ENCODE assay signal across 14 cellular contexts in the genomic region with DNA sequence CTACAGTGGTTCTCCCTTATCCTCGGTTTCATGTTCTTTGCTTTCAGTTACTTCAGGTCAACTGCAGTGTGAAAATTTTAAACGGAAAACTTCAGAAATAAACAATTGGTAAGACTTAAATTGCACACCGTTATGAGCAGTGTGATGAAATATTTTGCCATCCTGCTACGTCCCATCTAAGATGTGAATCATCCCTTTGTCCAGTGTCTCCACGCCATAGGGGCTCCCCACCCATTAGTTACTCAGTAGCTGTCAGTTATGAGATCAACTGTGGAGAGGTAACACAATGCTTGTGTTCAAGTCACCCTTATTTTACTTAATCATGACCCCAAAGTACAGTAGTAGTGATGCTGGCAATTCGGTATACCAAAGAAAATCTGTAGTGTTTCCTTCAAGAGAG. TPM values are rescaled to one million over a fixed set of nuclear protein-coding genes. Genes with fewer than 3 reads are reported as not detected.
DNase-seq lines count a peak whose midpoint lies in the region; ATAC-seq, FAIRE-seq and TF ChIP-seq lines count a peak whose summit lies in the region.
"Had no signal": no experiment of that assay in that cellular context is flagged by ENCODE, and none has a peak within 500 bp of the region (broad histone marks: within the 10 kb centered on the region; RNA-seq: fewer than 3 reads in every experiment).

No MANE protein-coding gene starts in this region.

- CTCF ChIA-PET in K562 (lab: Yijun Ruan, JAX; ENCODE audit: low intra/inter-chr PET ratio) = no interaction called here

- BruUV-seq in K562 (replicated peaks; lab: Mats Ljungman, UMichigan) = no TSS peak

- H3K4me2 ChIP-seq in K562 (ENCODE audit: insufficient read depth, low read length) = no peak overlapping the region
- H3K4me2 ChIP-seq: BLaER1 had no signal

- POLR2A ChIA-PET in K562 (lab: Yijun Ruan, JAX) = no interaction called here

- no peak for TF ChIP-seq CTCF in AG09309 (IDR thresholded peaks at IDR 0.05; ENCODE audit: control insufficient read depth, insufficient read depth, low read depth, low read length, missing control alignments)
- TF ChIP-seq CTCF in K562 (IDR thresholded peaks at IDR 0.05 in 2 of 3, conservative IDR thresholded peaks at IDR 0.05 in 1 of 3; ENCODE audit: insufficient read depth in 2 of 3, low read depth in 1 of 3, low read length in 3 of 3) = no peak
- no peak for TF ChIP-seq CTCF in colonic mucosa (IDR thresholded peaks at IDR 0.05)
- TF ChIP-seq CTCF in kidney (IDR thresholded peaks at IDR 0.05; ENCODE audit: borderline replicate concordance, extremely low read depth, insufficient read depth) = no peak

- FAIRE-seq in K562 (lab: Jason Lieb, UNC) (no peak), kidney (lab: Jason Lieb, UNC) (no peak)

- in situ Hi-C loops in K562 (cut with MboI) = no loop called here

- H3K27ac ChIP-seq in K562 (ENCODE audit: extremely low read depth, low read depth, low read length) = no peak overlapping the region
- H3K27ac ChIP-seq in colonic mucosa = no peak overlapping the region
- no peak overlapping the region for H3K27ac ChIP-seq in kidney (ENCODE audit: low read depth in 2 of 2, low read length in 2 of 2)
- H3K27ac ChIP-seq: BLaER1 had no signal

- H3K9me3 ChIP-seq in K562 (replicated peaks; ENCODE audit: control insufficient read depth, insufficient read depth, low read depth, low read length) (no peaks in the 10 kb centered on the region), colonic mucosa (no peaks in the 10 kb centered on the region), kidney (ENCODE audit: control insufficient read depth in 1 of 2, low read length in 2 of 2) (no peaks in the 10 kb centered on the region)
- H3K9me3 ChIP-seq: BLaER1 had no signal

- H3K4me3 ChIP-seq in AG09309 (ENCODE audit: control insufficient read depth, low read depth, low read length) (no peak overlapping the region), K562 (no peak overlapping the region), colonic mucosa (no peak overlapping the region), kidney (ENCODE audit: low read length in 2 of 2) (no peak overlapping the region)
- H3K4me3 ChIP-seq: BLaER1 had no signal

- peaks cover 3 to 10% of the 10 kb centered on the region in 2 experiments; a peak in 2 of 5 replicates for H3K4me1 ChIP-seq in K562 (replicated peaks in 1 of 2; ENCODE audit: control insufficient read depth in 2 of 2, insufficient read depth in 2 of 2, low read length in 2 of 2)
- H3K4me1 ChIP-seq in colonic mucosa = no peaks in the 10 kb centered on the region
- H3K4me1 ChIP-seq in kidney (ENCODE audit: control insufficient read depth in 1 of 2, insufficient read depth in 1 of 2, low read depth in 1 of 2, low read length in 2 of 2) = no peaks in the 10 kb centered on the region
- H3K4me1 ChIP-seq: BLaER1 had no signal

- TF ChIP-seq POLR2A in K562 (conservative IDR thresholded peaks at IDR 0.05) = no peak

- TF ChIP-seq RAD21 in K562 (CRISPR knock-in tag; conservative IDR thresholded peaks at IDR 0.05 in 1 of 2, IDR thresholded peaks at IDR 0.05 in 1 of 2) = no peak

- H3K27me3 ChIP-seq in K562 (ENCODE audit: control insufficient read depth in 2 of 2, insufficient read depth in 2 of 2, low read length in 2 of 2) (no peaks in the 10 kb centered on the region), colonic mucosa (no peaks in the 10 kb centered on the region)
- H3K27me3 ChIP-seq: BLaER1 had no signal

- intact Hi-C loops in K562 (cut with micrococcal nuclease) (no loop called here), colonic mucosa (cut with DNase I) (no loop called here), kidney (cut with DNase I) (no loop called here)

- H3K9me1 ChIP-seq in K562 (ENCODE audit: control insufficient read depth, insufficient read depth, low read length) = no peaks in the 10 kb centered on the region

- H2AFZ ChIP-seq in K562 (ENCODE audit: low read depth, low read length) = no peak overlapping the region

- H3K79me2 ChIP-seq in K562 (ENCODE audit: control insufficient read depth, insufficient read depth, low read length) = peaks cover 61% of the 10 kb centered on the region

- H4K20me1 ChIP-seq in K562 (replicated peaks; ENCODE audit: control insufficient read depth, insufficient read depth, low read length) = no peaks in the 10 kb centered on the region
- H4K20me1 ChIP-seq: BLaER1 had no signal

- ATAC-seq in K562 (peak; percentile 51), GM21367 (IDR thresholded peaks at IDR 0.05; ENCODE audit: unreplicated experiment) (no peak)

- TF ChIP-seq EP300 in K562 (IDR thresholded peaks at IDR 0.05; ENCODE audit: low read length) = no peak

- DNase-seq in AG09309 (ENCODE audit: low read depth) (peak; percentile 61), LoVo (ENCODE audit: low spot score) (peak; percentile 18), K562 (ENCODE audit: extremely low read depth in 1 of 4, low spot score in 3 of 4) (no peak), iris pigment epithelial cell (ENCODE audit: low read depth) (peak; percentile 93), colonic mucosa (no peak), amniotic stem cell (lab: John Stamatoyannopoulos, UW) (no peak), kidney (no peak)
- DNase-seq: NCI-H1436 treated with DMSO at 0.1 percent for 48 hours; NCI-H774; SIG-M5; stimulated activated CD4-positive, alpha-beta T cell treated with anti-CD3 and anti-CD28 coated beads, Interleukin-4, amount 100 ng/mL, for 24 hours; stimulated activated naive CD4-positive, alpha-beta T cell had no signal

- WGBS in K562 (ENCODE audit: insufficient coverage, low coverage, missing lambda C conversion rate) = 52% methylated on average over 6 of the region's 6 CpGs

- H3K9ac ChIP-seq in K562 (ENCODE audit: insufficient read depth in 1 of 2, low read depth in 2 of 2, low read length in 2 of 2) = no peak overlapping the region
- H3K9ac ChIP-seq in colonic mucosa (ENCODE audit: low read depth in 2 of 2, low read length in 2 of 2) = no peak overlapping the region
- no peak overlapping the region for H3K9ac ChIP-seq in kidney (ENCODE audit: low read length in 2 of 2)
- H3K9ac ChIP-seq: BLaER1 had no signal

- H3K36me3 ChIP-seq in K562 (ENCODE audit: control insufficient read depth, insufficient read depth, low read length) = peaks cover 14% of the 10 kb centered on the region; the same call in 2 of the 3 replicates
- no peaks in the 10 kb centered on the region for H3K36me3 ChIP-seq in colonic mucosa
- peaks cover 4 to 5% of the 10 kb centered on the region in 2 donors for H3K36me3 ChIP-seq in kidney (ENCODE audit: control insufficient read depth in 1 of 2, insufficient read depth in 2 of 2, low read length in 2 of 2)
- H3K36me3 ChIP-seq: BLaER1 had no signal

TF ChIP-seq in K562, 482 proteins besides CTCF, POLR2A, EP300 and RAD21 (continues in another document):
- TF ChIP-seq, protein P1, sequence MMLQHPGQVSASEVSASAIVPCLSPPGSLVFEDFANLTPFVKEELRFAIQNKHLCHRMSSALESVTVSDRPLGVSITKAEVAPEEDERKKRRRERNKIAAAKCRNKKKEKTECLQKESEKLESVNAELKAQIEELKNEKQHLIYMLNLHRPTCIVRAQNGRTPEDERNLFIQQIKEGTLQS (IDR thresholded peaks at IDR 0.05) = peak; percentile 74
- TF ChIP-seq, protein P1 (CRISPR knock-in tag; conservative IDR thresholded peaks at IDR 0.05) = no peak
- TF ChIP-seq RBBP5 (IDR thresholded peaks at IDR 0.05; ENCODE audit: borderline replicate concordance, insufficient read depth, low read length, poor library complexity, severe bottlenecking) = no peak
- TF ChIP-seq JUND (IDR thresholded peaks at IDR 0.05; ENCODE audit: borderline replicate concordance, low read depth, low read length) = peak; percentile 41; the same call in 1 of the 2 replicates
- TF ChIP-seq JUND (tag; IDR thresholded peaks at IDR 0.05; ENCODE audit: borderline replicate concordance, low read depth, low read length) = no peak
- peak; percentile 42; the same call in 1 of the 2 replicates for TF ChIP-seq JUN (IDR thresholded peaks at IDR 0.05; ENCODE audit: borderline replicate concordance, low read depth, low read length)
- TF ChIP-seq JUN (CRISPR knock-in tag; IDR thresholded peaks at IDR 0.05; ENCODE audit: borderline replicate concordance) = no peak
- TF ChIP-seq ESRRB (CRISPR knock-in tag; IDR thresholded peaks at IDR 0.05; ENCODE audit: borderline replicate concordance) = no peak
- peak; percentile 58 for TF ChIP-seq SOX6 (IDR thresholded peaks at IDR 0.05)
- TF ChIP-seq PTRF (tag; IDR thresholded peaks at IDR 0.05) = no peak

RNA-seq across cellular contexts. Expression of a gene that starts 47.4 kb away (rescaled TPM):
- 51.1 and 121 TPM in 2 replicates for total RNA-seq in K562 (2011; cell fraction: chromatin; rRNA removed; ENCODE audit: low replicate concordance)
- total RNA-seq in K562 (2011; cell fraction: nucleolus; rRNA removed) = 21.2 and 25.1 TPM in 2 replicates
- 47.7 and 51.7 TPM in 2 replicates for total RNA-seq in K562 (2011; cell fraction: nucleoplasm; rRNA removed)
- total RNA-seq in K562 (2014; rRNA removed) (16.3 and 18.7 TPM in 2 replicates), K562 (2014; rRNA removed; fragmentation: Illumina TruSeq; extraction: Trizol) (30.7 and 31.2 TPM in 2 replicates), K562 (2015; rRNA removed; fragmentation: Illumina TruSeq; extraction: Trizol) (28.0 and 30.5 TPM in 2 replicates), K562 (2021) (34.6 and 39.3 TPM in 2 replicates), colonic mucosa (10 to 100 TPM; 47.2 to 70.1 TPM), kidney (121 TPM)
- polyA plus RNA-seq in K562 (2011; rRNA removed) (29.7 and 30.0 TPM in 2 replicates), K562 (2014; fragmentation: Illumina TruSeq; extraction: Trizol) (26.4 and 29.1 TPM in 2 replicates), K562 (2014; fragmentation: Nextera tagmentation; extraction: Ambion mirVana) (10 to 100 TPM in 1 of 2 experiments, 1 to 10 TPM in 1; 9.1 to 25.6 TPM), K562 (2014; rRNA removed) (27.8 and 28.5 TPM in 2 replicates), kidney (ENCODE audit: insufficient read depth, low read depth, low replicate concordance) (17.7 TPM)
- 15.3 and 18.0 TPM in 2 replicates for polyA plus RNA-seq in K562 (2011; cell fraction: cytosol; rRNA removed)
- polyA plus RNA-seq in K562 (2011; cell fraction: nucleus; rRNA removed) = 24.3 and 24.7 TPM in 2 replicates
- polyA plus RNA-seq in K562 (2012) = 14.0 and 17.1 TPM in 2 replicates
- 68.2 and 70.3 TPM in 2 replicates for polyA minus RNA-seq in K562 (2011; rRNA and poly(A)+ RNA removed)
- polyA minus RNA-seq in K562 (2011; cell fraction: cytosol; rRNA and poly(A)+ RNA removed) = 26.6 and 28.8 TPM in 2 replicates
- polyA minus RNA-seq in K562 (2011; cell fraction: nucleus; rRNA and poly(A)+ RNA removed) = 28.5 and 37.9 TPM in 2 replicates

Comparison
In these comparisons a context has a peak if more than half of its experiments do, and no peak if none do; other contexts are left out.
1. DNase-seq: peak in AG09309 (single experiment), LoVo (single experiment) and iris pigment epithelial cell (single experiment); none in K562 (0 of 4), colonic mucosa (single experiment), amniotic stem cell (single experiment) and kidney (single experiment).